ENCODE assay signal across 10 cellular contexts in genomic region chr7:100887955-100888481, GRCh38. TPM values are rescaled to one million over a fixed set of nuclear protein-coding genes. Genes with fewer than 3 reads are reported as not detected.
A peak's percentile ranks its signal among the peaks of the same experiment; 100 is the strongest.
DNase-seq lines count a peak whose midpoint lies in the region; ATAC-seq and TF ChIP-seq lines count a peak whose summit lies in the region.
"Had no signal": no experiment of that assay in that cellular context is flagged by ENCODE, and none has a peak within 500 bp of the region (broad histone marks: within the 10 kb centered on the region; RNA-seq: fewer than 3 reads in every experiment).

No MANE protein-coding gene starts in this region.

- H3K27ac ChIP-seq in duodenal mucosa (ENCODE audit: low read depth, low read length): no peak overlapping the region
- H3K27ac ChIP-seq: SJSA1 had no signal

- no peaks in the 10 kb centered on the region for H3K9me3 Mint-ChIP-seq in Caco-2 (ENCODE audit: unreplicated experiment)
- no peaks in the 10 kb centered on the region for H3K9me3 Mint-ChIP-seq in IgD-negative memory B cell
- no peaks in the 10 kb centered on the region for H3K9me3 Mint-ChIP-seq in osteocyte (ENCODE audit: unreplicated experiment)

- POLR2A ChIA-PET in Caco-2 (lab: Charles Lee): interaction anchor here (0.6 to 2.4 kb wide), 3 partner anchors 13 to 182 kb away, joined by 3 to 76 read pairs (median 16); partner anchors contain the start of genes POP7 and SRRT

- H3K36me3 Mint-ChIP-seq in Caco-2 (ENCODE audit: insufficient read depth, unreplicated experiment): peaks cover 74% of the 10 kb centered on the region
- peaks cover 13% of the 10 kb centered on the region for H3K36me3 Mint-ChIP-seq in IgD-negative memory B cell
- peaks cover 51% of the 10 kb centered on the region for H3K36me3 Mint-ChIP-seq in osteocyte (ENCODE audit: unreplicated experiment)

- intact Hi-C loops in Caco-2 (cut with micrococcal nuclease; ENCODE audit: unreplicated experiment): no loop called here

- TF ChIP-seq CTCF in Caco-2 (IDR thresholded peaks at IDR 0.05; ENCODE audit: insufficient read depth in 1 of 2, low read depth in 1 of 2, low read length in 1 of 2, severe bottlenecking in 1 of 2, unreplicated experiment in 1 of 2) (no peak), osteocyte (IDR thresholded peaks at IDR 0.05) (no peak)

- H3K27ac Mint-ChIP-seq in Caco-2 (ENCODE audit: unreplicated experiment): no peak overlapping the region
- H3K27ac Mint-ChIP-seq in IgD-negative memory B cell: peak overlapping the region; percentile 87 to 95 (median 93)
- peak overlapping the region; percentile 44 for H3K27ac Mint-ChIP-seq in osteocyte (ENCODE audit: unreplicated experiment)

- H3K4me3 ChIP-seq in Caco-2 (ENCODE audit: low read depth, low read length) (no peak overlapping the region), duodenal mucosa (ENCODE audit: low read depth in 1 of 2, low read length in 2 of 2) (peak overlapping the region; percentile 70 to 83)

- H3K27me3 Mint-ChIP-seq in Caco-2 (ENCODE audit: insufficient read depth, unreplicated experiment) (no peaks in the 10 kb centered on the region), IgD-negative memory B cell (peaks cover 16% of the 10 kb centered on the region), osteocyte (ENCODE audit: unreplicated experiment) (no peaks in the 10 kb centered on the region)

- H3K36me3 ChIP-seq in Caco-2 (ENCODE audit: control insufficient read depth, insufficient read depth, low read length) (peaks cover 5% of the 10 kb centered on the region), duodenal mucosa (ENCODE audit: control insufficient read depth in 1 of 2, insufficient read depth in 2 of 2, low read length in 2 of 2) (peaks cover 38 to 51% of the 10 kb centered on the region in 2 donors)

- CTCF ChIA-PET in Caco-2 (lab: Charles Lee): interaction anchor here (0.6 kb wide), 2 partner anchors 16 to 61 kb away, joined by 3 to 5 read pairs; partner anchors contain the start of gene EPHB4

- no peak for ATAC-seq in GM21528 (IDR thresholded peaks at IDR 0.05; ENCODE audit: low FRiP score, unreplicated experiment)

- no peaks in the 10 kb centered on the region for H3K27me3 ChIP-seq in Caco-2 (replicated peaks; ENCODE audit: control insufficient read depth, insufficient read depth, low read length)
- no peaks in the 10 kb centered on the region for H3K27me3 ChIP-seq in duodenal mucosa (ENCODE audit: control insufficient read depth in 1 of 2, insufficient read depth in 2 of 2, low read length in 2 of 2)
- H3K27me3 ChIP-seq: SJSA1 had no signal

- peak overlapping the region; percentile 88 for H3K4me3 Mint-ChIP-seq in Caco-2 (ENCODE audit: unreplicated experiment)
- peak overlapping the region; percentile 86 to 96 (median 93) for H3K4me3 Mint-ChIP-seq in IgD-negative memory B cell
- peak overlapping the region; percentile 74 for H3K4me3 Mint-ChIP-seq in osteocyte (ENCODE audit: unreplicated experiment)

- H3K4me1 Mint-ChIP-seq in Caco-2 (ENCODE audit: low read depth, unreplicated experiment) (peaks cover 66% of the 10 kb centered on the region), IgD-negative memory B cell (peaks cover 31 to 38% (median 32%) of the 10 kb centered on the region in 3 donors), osteocyte (ENCODE audit: unreplicated experiment) (peaks cover 31% of the 10 kb centered on the region)

- BruUV-seq in Caco-2 (replicated peaks; lab: Mats Ljungman, UMichigan): no TSS peak

- DNase-seq in Caco-2 (no peak), osteocyte (ENCODE audit: extremely low spot score, unreplicated experiment) (no peak), medulla oblongata (ENCODE audit: extremely low spot score) (no peak), MV-4-11 (lab: John Stamatoyannopoulos, UW) (no peak), NAMALWA (ENCODE audit: low spot score) (no peak)
- DNase-seq: cerebellar nuclear complex had no signal

- H3K9ac ChIP-seq in duodenal mucosa (ENCODE audit: low read depth in 1 of 2, low read length in 2 of 2): peak overlapping the region in 1 of 2 donors; percentile 91

- H3K9me3 ChIP-seq in Caco-2 (no peaks in the 10 kb centered on the region), duodenal mucosa (ENCODE audit: control insufficient read depth in 1 of 2, low read length in 2 of 2) (no peaks in the 10 kb centered on the region)
- H3K9me3 ChIP-seq: SJSA1 had no signal

- H3K4me1 ChIP-seq in Caco-2 (peaks cover 21% of the 10 kb centered on the region), duodenal mucosa (ENCODE audit: control insufficient read depth in 1 of 2, insufficient read depth in 2 of 2, low read length in 2 of 2) (peaks cover 26 to 32% of the 10 kb centered on the region in 2 donors)

RNA-seq across cellular contexts. Expression of gene UFSP1, which starts 1.5 kb away (rescaled TPM):
- 4.6 and 5.3 TPM in 2 replicates for total RNA-seq in Caco-2 (2022)
- 2.5 TPM for polyA plus RNA-seq in IgD-negative memory B cell
- total RNA-seq in osteocyte: 2.9 and 3.7 TPM in 2 replicates

RNA-seq across cellular contexts. Expression of gene ACHE, which starts 7.7 kb away (rescaled TPM):
- 16.5 and 19.0 TPM in 2 replicates for total RNA-seq in Caco-2 (2022)
- not detected for polyA plus RNA-seq in IgD-negative memory B cell
- total RNA-seq in osteocyte: 1.5 and 2.2 TPM in 2 replicates

RNA-seq across cellular contexts. Expression of gene SRRT, which starts 13.1 kb away (rescaled TPM):
- total RNA-seq in Caco-2 (2022) (211 and 243 TPM in 2 replicates), osteocyte (159 and 162 TPM in 2 replicates)
- polyA plus RNA-seq in IgD-negative memory B cell: 79.7 TPM

RNA-seq across cellular contexts. Expression of gene TRIP6, which starts 20.8 kb away (rescaled TPM):
- 66.6 and 75.5 TPM in 2 replicates for total RNA-seq in Caco-2 (2022)
- polyA plus RNA-seq in IgD-negative memory B cell: 4.6 TPM
- total RNA-seq in osteocyte: 123 and 126 TPM in 2 replicates

RNA-seq across cellular contexts. Expression of gene SLC12A9, which starts 35.5 kb away (rescaled TPM):
- 59.0 and 60.7 TPM in 2 replicates for total RNA-seq in Caco-2 (2022)
- polyA plus RNA-seq in IgD-negative memory B cell: 11.4 TPM
- total RNA-seq in osteocyte: 32.1 and 32.4 TPM in 2 replicates
